ENCODE assay signal across 19 cellular contexts in genomic region chr1:39416609-39417008, GRCh38.
"Had no signal": no experiment of that assay in that cellular context is flagged by ENCODE, and none has a peak within 500 bp of the region (broad histone marks: within the 10 kb centered on the region; RNA-seq: fewer than 3 reads in every experiment).

No MANE protein-coding gene starts in this region.

- H3K27me3 Mint-ChIP-seq: activated CD4-positive, alpha-beta T cell treated with anti-CD3 and anti-CD28 coated beads, Interleukin-2, amount 10 ng/mL, durations not matched to agents 24 days and 14 days; activated naive CD8-positive, alpha-beta T cell; effector memory CD8-positive, alpha-beta T cell; memory B cell had no signal

- H3K27ac Mint-ChIP-seq: activated CD4-positive, alpha-beta T cell treated with anti-CD3 and anti-CD28 coated beads, Interleukin-2, amount 10 ng/mL, durations not matched to agents 24 days and 14 days; activated CD8-positive, alpha-beta T cell treated with anti-CD3 and anti-CD28 coated beads, Interleukin-2, amount 10 ng/mL, durations not matched to agents 7 days and 5 days; activated naive CD8-positive, alpha-beta T cell; effector memory CD8-positive, alpha-beta T cell; memory B cell had no signal

- H3K9me3 ChIP-seq: breast epithelium, left lung, transverse colon, vagina had no signal

- DNase-seq: activated CD4-positive, alpha-beta T cell treated with anti-CD3 and anti-CD28 coated beads, Interleukin-2, amount 10 ng/mL, durations not matched to agents 24 days and 14 days; activated CD8-positive, alpha-beta memory T cell treated with anti-CD3 and anti-CD28 coated beads, Interleukin-2, amount 50 U/mL, for 4 hours; activated CD8-positive, alpha-beta T cell treated with anti-CD3 and anti-CD28 coated beads, Interleukin-2, amount 10 ng/mL, durations not matched to agents 7 days and 5 days; activated gamma-delta T cell treated with Interleukin-2 at 50 U/mL for 16 hours; cerebellar nuclear complex; effector memory CD8-positive, alpha-beta T cell; hippocampal formation; kidney; left lung; stimulated activated CD4-positive, alpha-beta T cell treated with anti-CD3 and anti-CD28 coated beads, Interleukin-15, amount 100 ng/mL, for 24 hours; stimulated activated CD4-positive, alpha-beta T cell treated with anti-CD3 and anti-CD28 coated beads, Interleukin-4, amount 100 ng/mL, for 24 hours; stimulated activated naive CD4-positive, alpha-beta T cell treated with Interleukin-2 at 50 U/mL for 16 hours; T-helper 2 cell; transverse colon had no signal

- H3K27ac ChIP-seq: breast epithelium, left lung, skin epidermis, transverse colon, vagina had no signal

- H3K27me3 ChIP-seq: breast epithelium, left lung, transverse colon, vagina had no signal

- H3K36me3 ChIP-seq: breast epithelium, transverse colon had no signal

- ATAC-seq: activated CD8-positive, alpha-beta T cell treated with anti-CD3 and anti-CD28 coated beads, Interleukin-2, amount 10 ng/mL, durations not matched to agents 7 days and 5 days; effector memory CD8-positive, alpha-beta T cell; left lung had no signal

- H3K4me3 ChIP-seq: breast epithelium, left lung, skin epidermis, transverse colon, vagina had no signal

- H3K9me3 Mint-ChIP-seq: activated CD4-positive, alpha-beta T cell treated with anti-CD3 and anti-CD28 coated beads, Interleukin-2, amount 10 ng/mL, durations not matched to agents 24 days and 14 days; effector memory CD8-positive, alpha-beta T cell; memory B cell had no signal

- H3K4me3 Mint-ChIP-seq: activated CD4-positive, alpha-beta T cell treated with anti-CD3 and anti-CD28 coated beads, Interleukin-2, amount 10 ng/mL, durations not matched to agents 24 days and 14 days; activated CD8-positive, alpha-beta T cell treated with anti-CD3 and anti-CD28 coated beads, Interleukin-2, amount 10 ng/mL, durations not matched to agents 7 days and 5 days; activated naive CD8-positive, alpha-beta T cell; effector memory CD8-positive, alpha-beta T cell; memory B cell had no signal
